ENCODE assay signal across 22 cellular contexts in genomic region chr2:215489288-215489848, GRCh38. TPM values are rescaled to one million over a fixed set of nuclear protein-coding genes. Genes with fewer than 3 reads are reported as not detected.
"Had no signal": no experiment of that assay in that cellular context is flagged by ENCODE, and none has a peak within 500 bp of the region (broad histone marks: within the 10 kb centered on the region; RNA-seq: fewer than 3 reads in every experiment).

No MANE protein-coding gene starts in this region.

- H3K9me3 ChIP-seq: esophagus squamous epithelium, heart right ventricle, lower lobe of right lung, neutrophil, stomach, testis, upper lobe of left lung had no signal

- H3K4me3 ChIP-seq: esophagus squamous epithelium, heart right ventricle, lower lobe of right lung, smooth muscle cell, stomach, testis, upper lobe of left lung had no signal

- H3K4me3 Mint-ChIP-seq: activated B cell treated with CpG ODN at 0.5 μM for 24 hours; activated CD4-positive, alpha-beta memory T cell treated with anti-CD3 and anti-CD28 coated beads for 36 hours; activated naive CD8-positive, alpha-beta T cell; activated T-helper 1 cell treated with anti-CD3 and anti-CD28 coated beads, Interleukin-12 subunit alpha, Interleukin-12 subunit beta, Interleukin-2, Interleukin-4 antibody, amounts not matched to agents 30 ng/mL and 10 ng/mL and 1 ng/mL, durations not matched to agents 14 hours and 24 hours and 36 hours; dendritic cell treated with granulocyte-macrophage colony-stimulating factor and Interleukin-4, amounts not matched to agents 40 ng/mL and 50 ng/mL, for 4 days; mesothelial cell of epicardium; natural killer cell treated with Interleukin-12 subunit alpha and Interleukin-12 subunit beta and Interleukin-15 and Interleukin-18, amount 100 ng/mL, for 72 hours; stimulated activated effector memory CD8-positive, alpha-beta T cell treated with anti-CD3 and anti-CD28 coated beads, Interleukin-12 subunit alpha, Interleukin-12 subunit beta, amount 100 ng/mL, for 72 hours had no signal

- H3K27ac ChIP-seq: esophagus squamous epithelium, heart right ventricle, lower lobe of right lung, neutrophil, parathyroid adenoma, stomach, testis, upper lobe of left lung had no signal

- H3K4me2 ChIP-seq: smooth muscle cell had no signal

- H3K9ac ChIP-seq: parathyroid adenoma had no signal

- H3K27ac Mint-ChIP-seq: activated B cell treated with CpG ODN at 0.5 μM for 24 hours; activated CD4-positive, alpha-beta memory T cell treated with anti-CD3 and anti-CD28 coated beads for 36 hours; activated naive CD8-positive, alpha-beta T cell; activated T-helper 1 cell treated with anti-CD3 and anti-CD28 coated beads, Interleukin-12 subunit alpha, Interleukin-12 subunit beta, Interleukin-2, Interleukin-4 antibody, amounts not matched to agents 30 ng/mL and 10 ng/mL and 1 ng/mL, durations not matched to agents 14 hours and 24 hours and 36 hours; dendritic cell treated with granulocyte-macrophage colony-stimulating factor and Interleukin-4, amounts not matched to agents 40 ng/mL and 50 ng/mL, for 4 days; mesothelial cell of epicardium; natural killer cell treated with Interleukin-12 subunit alpha and Interleukin-12 subunit beta and Interleukin-15 and Interleukin-18, amount 100 ng/mL, for 72 hours; stimulated activated effector memory CD8-positive, alpha-beta T cell treated with anti-CD3 and anti-CD28 coated beads, Interleukin-12 subunit alpha, Interleukin-12 subunit beta, amount 100 ng/mL, for 72 hours had no signal

- H3K79me2 ChIP-seq: parathyroid adenoma had no signal

- H3K36me3 ChIP-seq: esophagus squamous epithelium, heart right ventricle, lower lobe of right lung, neutrophil, stomach, upper lobe of left lung had no signal

- ATAC-seq: heart right ventricle; lower lobe of right lung; natural killer cell treated with Interleukin-12 subunit alpha and Interleukin-12 subunit beta and Interleukin-15 and Interleukin-18, amount 100 ng/mL, for 72 hours; sciatic nerve; stimulated activated effector memory CD8-positive, alpha-beta T cell treated with anti-CD3 and anti-CD28 coated beads, Interleukin-12 subunit alpha, Interleukin-12 subunit beta, amount 100 ng/mL, for 72 hours had no signal

- H3K4me1 ChIP-seq: lower lobe of right lung, parathyroid adenoma, stomach, testis, upper lobe of left lung had no signal

- H3K27me3 ChIP-seq: esophagus squamous epithelium, heart right ventricle, neutrophil, stomach, testis, upper lobe of left lung had no signal

- H3K36me3 Mint-ChIP-seq: activated CD4-positive, alpha-beta memory T cell treated with anti-CD3 and anti-CD28 coated beads for 36 hours; activated naive CD8-positive, alpha-beta T cell; mesothelial cell of epicardium; natural killer cell treated with Interleukin-12 subunit alpha and Interleukin-12 subunit beta and Interleukin-15 and Interleukin-18, amount 100 ng/mL, for 72 hours; stimulated activated effector memory CD8-positive, alpha-beta T cell treated with anti-CD3 and anti-CD28 coated beads, Interleukin-12 subunit alpha, Interleukin-12 subunit beta, amount 100 ng/mL, for 72 hours had no signal

- H3K9me3 Mint-ChIP-seq: activated B cell treated with CpG ODN at 0.5 μM for 24 hours; activated CD4-positive, alpha-beta memory T cell treated with anti-CD3 and anti-CD28 coated beads for 36 hours; activated T-helper 1 cell treated with anti-CD3 and anti-CD28 coated beads, Interleukin-12 subunit alpha, Interleukin-12 subunit beta, Interleukin-2, Interleukin-4 antibody, amounts not matched to agents 30 ng/mL and 10 ng/mL and 1 ng/mL, durations not matched to agents 14 hours and 24 hours and 36 hours; natural killer cell treated with Interleukin-12 subunit alpha and Interleukin-12 subunit beta and Interleukin-15 and Interleukin-18, amount 100 ng/mL, for 72 hours; stimulated activated effector memory CD8-positive, alpha-beta T cell treated with anti-CD3 and anti-CD28 coated beads, Interleukin-12 subunit alpha, Interleukin-12 subunit beta, amount 100 ng/mL, for 72 hours had no signal

- H3K4me1 Mint-ChIP-seq: activated B cell treated with CpG ODN at 0.5 μM for 24 hours; mesothelial cell of epicardium; stimulated activated effector memory CD8-positive, alpha-beta T cell treated with anti-CD3 and anti-CD28 coated beads, Interleukin-12 subunit alpha, Interleukin-12 subunit beta, amount 100 ng/mL, for 72 hours had no signal

- DNase-seq: activated B cell treated with CpG ODN at 0.5 μM for 24 hours; activated CD4-positive, alpha-beta memory T cell treated with anti-CD3 and anti-CD28 coated beads for 36 hours; activated CD4-positive, alpha-beta T cell treated with anti-CD3 and anti-CD28 coated beads for 4 hours; activated T-cell treated with anti-CD3 and anti-CD28 coated beads for 4 hours; effector CD8-positive, alpha-beta T cell; esophagus squamous epithelium; heart right ventricle; lower lobe of right lung; stimulated activated CD4-positive, alpha-beta T cell treated with anti-CD3 and anti-CD28 coated beads, Interleukin-4, amount 100 ng/mL, for 24 hours; stomach; testis; upper lobe of left lung had no signal

- H2AFZ ChIP-seq: parathyroid adenoma had no signal

RNA-seq across cellular contexts. Expression of gene FN1, which starts 53.5 kb away (rescaled TPM):
- total RNA-seq: activated B cell treated with CpG ODN at 0.5 μM for 24 hours had no signal
